ENCODE assay signal across 8 cellular contexts in the genomic region with DNA sequence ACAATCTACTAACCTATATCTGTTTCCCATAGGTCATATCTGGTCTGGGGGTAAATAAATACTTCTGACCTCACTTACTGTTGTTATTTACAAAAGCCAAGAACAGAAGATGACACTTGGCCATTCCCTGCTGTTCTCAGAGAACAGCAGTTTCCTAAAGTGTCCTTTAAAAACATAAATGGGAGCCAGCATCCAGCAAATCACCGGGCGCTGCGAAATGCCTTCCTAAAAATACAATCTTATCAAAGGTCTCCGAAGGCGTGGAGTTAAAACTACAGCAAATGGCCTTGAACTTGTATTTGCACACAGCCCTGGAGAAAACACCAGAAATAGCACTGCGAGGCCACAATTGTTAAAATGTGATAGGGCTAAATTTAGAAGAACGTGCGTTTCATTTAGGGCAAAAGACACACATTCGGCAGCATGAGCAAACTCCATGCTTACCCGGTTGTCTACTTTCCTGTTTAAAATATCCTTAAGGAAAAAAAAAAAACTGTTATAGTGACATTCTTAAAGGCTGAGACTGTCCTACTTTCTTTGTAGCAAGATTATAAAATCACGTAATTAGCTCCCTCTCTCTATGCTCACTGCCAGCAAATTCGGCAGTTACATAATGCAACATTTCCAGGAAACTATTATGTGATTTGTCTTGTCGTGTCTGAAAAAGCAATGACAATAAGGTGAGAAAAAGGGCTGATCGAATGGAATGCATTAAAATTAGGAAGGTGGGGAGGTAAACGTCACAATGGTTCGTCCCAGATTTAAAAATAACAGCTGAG. TPM values are rescaled to one million over a fixed set of nuclear protein-coding genes. Genes with fewer than 3 reads are reported as not detected.
DNase-seq lines count a peak whose midpoint lies in the region; ATAC-seq and TF ChIP-seq lines count a peak whose summit lies in the region.

No MANE protein-coding gene starts in this region.

- TF ChIP-seq CTCF in VCaP (conservative IDR thresholded peaks at IDR 0.05) (no peak), fibroblast of the aortic adventitia (IDR thresholded peaks at IDR 0.05; ENCODE audit: insufficient read depth, low read length) (no peak), osteocyte (IDR thresholded peaks at IDR 0.05) (no peak)

- H3K27me3 Mint-ChIP-seq in activated T-cell treated with anti-CD3 and anti-CD28 coated beads, Interleukin-2, amount 50 U/mL, for 72 hours (ENCODE audit: low read depth), result no peaks in the 10 kb centered on the region
- no peaks in the 10 kb centered on the region for H3K27me3 Mint-ChIP-seq in osteocyte (ENCODE audit: unreplicated experiment)

- H3K27ac ChIP-seq in VCaP, result peak overlapping the region; percentile 91

- peaks cover 31 to 43% of the 10 kb centered on the region in 2 donors for H3K36me3 Mint-ChIP-seq in activated T-cell treated with anti-CD3 and anti-CD28 coated beads, Interleukin-2, amount 50 U/mL, for 72 hours (ENCODE audit: insufficient read depth in 2 of 2)
- no peaks in the 10 kb centered on the region for H3K36me3 Mint-ChIP-seq in osteocyte (ENCODE audit: unreplicated experiment)

- peaks cover 57% of the 10 kb centered on the region for H3K4me1 Mint-ChIP-seq in activated T-cell treated with anti-CD3 and anti-CD28 coated beads, Interleukin-2, amount 50 U/mL, for 72 hours (ENCODE audit: low read depth)
- H3K4me1 Mint-ChIP-seq in osteocyte (ENCODE audit: unreplicated experiment), result peaks cover 52% of the 10 kb centered on the region

- peak overlapping the region; percentile 91 for H3K4me3 ChIP-seq in fibroblast of the aortic adventitia (ENCODE audit: low read depth, low read length)

- H3K9me3 Mint-ChIP-seq in activated T-cell treated with anti-CD3 and anti-CD28 coated beads, Interleukin-2, amount 50 U/mL, for 72 hours, result no peaks in the 10 kb centered on the region
- H3K9me3 Mint-ChIP-seq in osteocyte (ENCODE audit: unreplicated experiment), result no peaks in the 10 kb centered on the region

- no peak for DNase-seq in activated T-cell treated with anti-CD3 and anti-CD28 coated beads, Interleukin-2, amount 50 U/mL, for 72 hours
- no peak for DNase-seq in activated T-cell treated with anti-CD3 and anti-CD28 coated beads, Interleukin-2, amount 50 U/mL, for 1 hour
- DNase-seq in fibroblast of the aortic adventitia (ENCODE audit: low read depth), result peak; percentile 75
- peak; percentile 7 for DNase-seq in osteocyte (ENCODE audit: extremely low spot score, unreplicated experiment)
- DNase-seq in NCI-H2171 treated with DMSO at 0.1 percent for 48 hours (lab: John Stamatoyannopoulos, UW), result no peak
- no peak for DNase-seq in stimulated activated CD4-positive, alpha-beta T cell treated with anti-CD3 and anti-CD28 coated beads, Interleukin-2, amount 100 ng/mL, for 48 hours

- peak overlapping the region; percentile 91 to 99 for H3K4me3 Mint-ChIP-seq in activated T-cell treated with anti-CD3 and anti-CD28 coated beads, Interleukin-2, amount 50 U/mL, for 72 hours
- H3K4me3 Mint-ChIP-seq in osteocyte (ENCODE audit: unreplicated experiment), result peak overlapping the region; percentile 99

- H3K27ac Mint-ChIP-seq in activated T-cell treated with anti-CD3 and anti-CD28 coated beads, Interleukin-2, amount 50 U/mL, for 72 hours, result peak overlapping the region; percentile 97
- peak overlapping the region; percentile 98 for H3K27ac Mint-ChIP-seq in osteocyte (ENCODE audit: unreplicated experiment)

- ATAC-seq in activated T-cell treated with anti-CD3 and anti-CD28 coated beads, Interleukin-2, amount 50 U/mL, for 72 hours (replicated peaks in 1 of 2), result no peak
- no peak for ATAC-seq in GM19395 (IDR thresholded peaks at IDR 0.05; ENCODE audit: unreplicated experiment)

RNA-seq across cellular contexts. Expression of gene NFIL3, which starts 1.5 kb away (rescaled TPM):
- 100 to 1,000 TPM; 208 to 246 TPM for total RNA-seq in activated T-cell treated with anti-CD3 and anti-CD28 coated beads, Interleukin-2, amount 50 U/mL, for 72 hours
- 18.8 and 21.4 TPM in 2 replicates for total RNA-seq in fibroblast of the aortic adventitia (ENCODE audit: low replicate concordance)
- total RNA-seq in osteocyte, result 23.9 and 24.0 TPM in 2 replicates

Comparison
In these comparisons a context has a peak if more than half of its experiments do, and no peak if none do; other contexts are left out.
1. DNase-seq: peak in fibroblast of the aortic adventitia (single experiment) and osteocyte (single experiment); none in activated T-cell treated with anti-CD3 and anti-CD28 coated beads, Interleukin-2, amount 50 U/mL, for 72 hours (0 of 2), activated T-cell treated with anti-CD3 and anti-CD28 coated beads, Interleukin-2, amount 50 U/mL, for 1 hour (single experiment), NCI-H2171 treated with DMSO at 0.1 percent for 48 hours (single experiment) and stimulated activated CD4-positive, alpha-beta T cell treated with anti-CD3 and anti-CD28 coated beads, Interleukin-2, amount 100 ng/mL, for 48 hours (0 of 2).